Comparison of ENCODE assay signal across 20 cellular contexts in genomic region chr5:90170231-90170630, GRCh38.
A peak's percentile ranks its signal among the peaks of the same experiment; 100 is the strongest.
DNase-seq lines count a peak whose midpoint lies in the region; ATAC-seq and TF ChIP-seq lines count a peak whose summit lies in the region.
"Had no signal": no experiment of that assay in that cellular context is flagged by ENCODE, and none has a peak within 500 bp of the region (broad histone marks: within the 10 kb centered on the region; RNA-seq: fewer than 3 reads in every experiment).

No MANE protein-coding gene starts in this region.

- no peak for DNase-seq in Right ventricle myocardium inferior (ENCODE audit: missing footprints)
- no peak for DNase-seq in right atrium auricular region (ENCODE audit: low spot score)
- peak; percentile 27 for DNase-seq in SHP77 treated with DMSO at 0.1 percent for 48 hours (lab: John Stamatoyannopoulos, UW)
- no peak for DNase-seq in heart left ventricle
- DNase-seq in inferior parietal cortex (ENCODE audit: extremely low spot score), result no peak
- DNase-seq: amygdala; CD8-positive, alpha-beta memory T cell; hypothalamus; naive thymus-derived CD4-positive, alpha-beta T cell; NCI-H1694 treated with DMSO at 0.1 percent for 48 hours; stimulated activated CD4-positive, alpha-beta T cell treated with anti-CD3 and anti-CD28 coated beads, Interleukin-15, amount 100 ng/mL, for 24 hours had no signal

- intact Hi-C loops in Right ventricle myocardium inferior (cut with DNase I), result no loop called here
- intact Hi-C loops in heart left ventricle (cut with DNase I), result no loop called here

- H3K36me3 ChIP-seq in right atrium auricular region, result no peaks in the 10 kb centered on the region
- H3K36me3 ChIP-seq in heart left ventricle, result no peaks in the 10 kb centered on the region
- H3K36me3 ChIP-seq: prostate gland had no signal

- H3K9me3 ChIP-seq in right atrium auricular region (peaks cover 0 to under 1% of the 10 kb centered on the region in 2 donors), heart left ventricle (peaks cover 0 to under 1% (median 0%) of the 10 kb centered on the region in 12 donors)
- H3K9me3 ChIP-seq: A549, prostate gland had no signal

- no peak for TF ChIP-seq POLR2A in heart left ventricle (IDR thresholded peaks at IDR 0.05)

- H3K4me3 ChIP-seq in right atrium auricular region (no peak overlapping the region), heart left ventricle (no peak overlapping the region)
- H3K4me3 ChIP-seq: A549, K562, prostate gland, SK-N-MC had no signal

- H3K27ac ChIP-seq in right atrium auricular region, result no peak overlapping the region
- H3K27ac ChIP-seq in heart left ventricle, result peak overlapping the region in 2 of 12 donors; percentile 30 to 40
- H3K27ac ChIP-seq: A549, epithelial cell of prostate, SK-N-MC, VCaP had no signal

- 13 to 41% (median 20%) methylated on average over 1 of the region's 1 CpG for WGBS in heart left ventricle, 4 donors

- ATAC-seq in Right ventricle myocardium inferior, result peak; percentile 54
- ATAC-seq in heart left ventricle, result peak in 3 of 4 donors; percentile 39 to 57 (median 50)
- ATAC-seq in GM19397 (IDR thresholded peaks at IDR 0.05; ENCODE audit: unreplicated experiment), result no peak
- no peak for ATAC-seq in GM18517 (IDR thresholded peaks at IDR 0.05; ENCODE audit: unreplicated experiment)
- no peak for ATAC-seq in HG03520 (IDR thresholded peaks at IDR 0.05; ENCODE audit: unreplicated experiment)
- ATAC-seq: A549; K562; naive thymus-derived CD4-positive, alpha-beta T cell had no signal

- peaks cover 0 to 13% of the 10 kb centered on the region in 2 donors for H3K4me1 ChIP-seq in right atrium auricular region
- H3K4me1 ChIP-seq in heart left ventricle, result peaks cover 0 to 27% (median 11%) of the 10 kb centered on the region in 12 donors
- H3K4me1 ChIP-seq: A549 had no signal

- TF ChIP-seq CTCF in right atrium auricular region (IDR thresholded peaks at IDR 0.05), result no peak
- no peak for TF ChIP-seq CTCF in heart left ventricle (IDR thresholded peaks at IDR 0.05)

- H3K27me3 ChIP-seq in right atrium auricular region (no peaks in the 10 kb centered on the region), heart left ventricle (no peaks in the 10 kb centered on the region)

Comparison
In these comparisons a context has a peak if more than half of its experiments do, and no peak if none do; other contexts are left out.
1. ATAC-seq: peak in Right ventricle myocardium inferior (single experiment) and heart left ventricle (3 of 4); none in GM19397 (single experiment), GM18517 (single experiment) and HG03520 (single experiment).